In genomic region chr2:131092409-131093065, GRCh38 we compare ENCODE assay signal across 8 cellular contexts. TPM values are rescaled to one million over a fixed set of nuclear protein-coding genes. Genes with fewer than 3 reads are reported as not detected.
DNase-seq lines count a peak whose midpoint lies in the region; ATAC-seq and TF ChIP-seq lines count a peak whose summit lies in the region.

No MANE protein-coding gene starts in this region.

- H3K27ac Mint-ChIP-seq in T-cell, result peak overlapping the region; percentile 69 to 79

- CTCF ChIA-PET in HCT116 (lab: Charles Lee) (interaction anchor here (0.7 kb wide), 1 partner anchor 295 kb away, joined by 3 read pairs; no protein-coding TSS in a partner anchor), T-cell (lab: Charles Lee) (interaction anchor here (0.7 to 2.3 kb wide), 4 partner anchors 10 to 1190 kb away, joined by 3 to 16 read pairs (median 4); partner anchors contain the start of gene PLEKHB2 (in 1 of the 2))

- H4K20me1 ChIP-seq in HCT116 (ENCODE audit: insufficient read depth), result 0 out of 2 replicates have a peak, but pooled peaks cover 1% of the 10 kb centered on the region

- peak overlapping the region; percentile 100 for H4K8ac ChIP-seq in trophoblast cell (ENCODE audit: low read depth, low read length)

- H3K18ac ChIP-seq in trophoblast cell (ENCODE audit: low read length), result peak overlapping the region; percentile 100

- peaks cover 11% of the 10 kb centered on the region for H3K36me3 Mint-ChIP-seq in T-cell

- ATAC-seq in HCT116 (no peak), T-cell (replicated peaks in 1 of 4) (peak in 1 of 4 experiments; percentile 3), GM18868 (IDR thresholded peaks at IDR 0.05; ENCODE audit: unreplicated experiment) (no peak)

- H3K4me3 ChIP-seq in HCT116 (replicated peaks in 1 of 2; ENCODE audit: low read depth in 1 of 2, low read length in 2 of 2) (peak overlapping the region; percentile 75 to 84), trophoblast cell (ENCODE audit: low read depth, low read length) (peak overlapping the region; percentile 97)

- BruUV-seq in HCT116 (replicated peaks; lab: Mats Ljungman, UMichigan), result no TSS peak

- RAD21 ChIA-PET in HCT116 (lab: Charles Lee; ENCODE audit: low non-redundant PET in 1 of 2, low total read pairs in 2 of 2, uncharacterized antibody in 2 of 2, unreplicated experiment in 2 of 2), result no interaction called here

- H2BK5ac ChIP-seq in trophoblast cell (ENCODE audit: low read depth, low read length, poor library complexity), result peak overlapping the region; percentile 98

- peak overlapping the region; percentile 96 for H4K12ac ChIP-seq in trophoblast cell (ENCODE audit: low read depth, low read length)

- H2BK12ac ChIP-seq in trophoblast cell (ENCODE audit: low read length), result no peak overlapping the region

- H3K4ac ChIP-seq in trophoblast cell (ENCODE audit: low read depth, low read length), result peak overlapping the region; percentile 91

- H3K27ac ChIP-seq in HCT116 (ENCODE audit: low read depth, low read length) (peak overlapping the region; percentile 98), epithelial cell of prostate (peak overlapping the region; percentile 90), trophoblast cell (ENCODE audit: low read depth, low read length) (peak overlapping the region; percentile 100)

- DNase-seq in HCT116 (ENCODE audit: low read depth, low spot score) (no peak), T-cell (peak in 4 of 34 experiments; percentile 0 to 9 (median 8)), epithelial cell of prostate (ENCODE audit: low read depth, low spot score) (no peak), trophoblast cell (no peak), NCI-H510A (lab: John Stamatoyannopoulos, UW) (no peak), SKM-1 treated with dmso at 0.1 percent for 144 hours (lab: John Stamatoyannopoulos, UW; ENCODE audit: unreplicated experiment) (no peak), NCI-H1436 (lab: John Stamatoyannopoulos, UW) (no peak)

- H3K9ac ChIP-seq in HCT116 (ENCODE audit: low read length), result peak overlapping the region; percentile 78
- peak overlapping the region; percentile 98 for H3K9ac ChIP-seq in trophoblast cell (ENCODE audit: low read length)

- H3K79me1 ChIP-seq in trophoblast cell (ENCODE audit: low read length), result peaks cover 8% of the 10 kb centered on the region

- POLR2A ChIA-PET in HCT116 (lab: Charles Lee), result interaction anchor here (1.5 kb wide), 1 partner anchor 12 kb away, joined by 9 read pairs; the partner anchor contains the start of gene PLEKHB2
- POLR2A ChIA-PET in T-cell (lab: Charles Lee), result interaction anchor here (0.7 to 1.6 kb wide), 3 partner anchors 12 to 39 kb away, joined by 3 to 14 read pairs (median 4); partner anchors contain the start of gene PLEKHB2 (in 1 of the 2)

- H3K27me3 ChIP-seq in HCT116 (ENCODE audit: insufficient read depth, low read length) (no peaks in the 10 kb centered on the region), trophoblast cell (ENCODE audit: insufficient read depth, low read length) (no peaks in the 10 kb centered on the region)

- H2BK120ac ChIP-seq in trophoblast cell (ENCODE audit: insufficient read depth, low read length, poor library complexity), result peak overlapping the region; percentile 98

- H3K9me3 Mint-ChIP-seq in T-cell, result no peaks in the 10 kb centered on the region

- H3K23ac ChIP-seq in trophoblast cell (ENCODE audit: low read length), result no peak overlapping the region

- no peak for TF ChIP-seq POLR2A in HCT116 (IDR thresholded peaks at IDR 0.05; ENCODE audit: borderline replicate concordance, extremely low read depth, insufficient read depth, insufficient read length)

- H3K9me2 ChIP-seq in HCT116 (ENCODE audit: insufficient read depth), result no peaks in the 10 kb centered on the region

- H3K9me3 ChIP-seq in HCT116 (ENCODE audit: control insufficient read depth in 1 of 2, insufficient read depth in 1 of 2, low read depth in 1 of 2, low read length in 2 of 2) (no peaks in the 10 kb centered on the region), trophoblast cell (ENCODE audit: insufficient read depth, low read depth, low read length) (no peaks in the 10 kb centered on the region)

- peak overlapping the region; percentile 99 for H4K91ac ChIP-seq in trophoblast cell (ENCODE audit: low read depth, low read length)

- intact Hi-C loops in HCT116 (cut with micrococcal nuclease), result loop anchor here (5.0 kb wide), 1 partner anchor 750 kb away; the partner anchor contains the start of gene IMP4

- H2AFZ ChIP-seq in HCT116 (ENCODE audit: low read depth, low read length, poor library complexity, severe bottlenecking) (no peak overlapping the region), trophoblast cell (ENCODE audit: insufficient read depth, low read length, poor library complexity) (peak overlapping the region; percentile 21)

- H3K79me2 ChIP-seq in HCT116 (ENCODE audit: insufficient read depth, low read length), result peaks cover 54% of the 10 kb centered on the region
- H3K79me2 ChIP-seq in trophoblast cell (ENCODE audit: control insufficient read depth, insufficient read depth, low read length, poor library complexity), result peaks cover 14% of the 10 kb centered on the region

- H2AK5ac ChIP-seq in trophoblast cell (ENCODE audit: low read length), result no peak overlapping the region

- peak overlapping the region; percentile 79 to 92 (median 80) for H3K4me3 Mint-ChIP-seq in T-cell

- H3K4me1 ChIP-seq in HCT116 (ENCODE audit: control insufficient read depth in 1 of 2, insufficient read depth in 2 of 2, low read length in 2 of 2), result peaks cover 3 to 16% of the 10 kb centered on the region in 2 experiments; a peak in 3 of 4 replicates
- H3K4me1 ChIP-seq in trophoblast cell (ENCODE audit: control insufficient read depth in 1 of 2, insufficient read depth in 2 of 2, low read length in 2 of 2), result peaks cover 0 to 4% of the 10 kb centered on the region in 2 experiments

- H3K27me3 Mint-ChIP-seq in T-cell, result no peaks in the 10 kb centered on the region

- TF ChIP-seq CTCF in HCT116 (IDR thresholded peaks at IDR 0.05 in 2 of 3, conservative IDR thresholded peaks at IDR 0.05 in 1 of 3; ENCODE audit: borderline replicate concordance in 1 of 3, insufficient read depth in 1 of 3, low read depth in 2 of 3, low read length in 2 of 3), result no peak

- H3K4me1 Mint-ChIP-seq in T-cell, result peaks cover 27 to 47% (median 30%) of the 10 kb centered on the region in 3 donors

- WGBS in trophoblast cell (ENCODE audit: extremely low coverage, insufficient coverage, insufficient read length), result no CpG with 5 or more reads among the region's 36 CpGs

- H3K4me2 ChIP-seq in HCT116 (ENCODE audit: low read length) (peak overlapping the region; percentile 73), trophoblast cell (ENCODE audit: low read length) (peak overlapping the region; percentile 57)

- peak overlapping the region; percentile 100 for H3K14ac ChIP-seq in trophoblast cell (ENCODE audit: low read length)

- peaks cover 11 to 25% of the 10 kb centered on the region in 2 experiments for H3K36me3 ChIP-seq in HCT116 (ENCODE audit: control insufficient read depth in 1 of 2, insufficient read depth in 2 of 2, low read length in 2 of 2)
- peaks cover 13 to 17% of the 10 kb centered on the region in 2 experiments for H3K36me3 ChIP-seq in trophoblast cell (ENCODE audit: control insufficient read depth in 1 of 2, insufficient read depth in 2 of 2, low read length in 2 of 2)

- TF ChIP-seq RAD21 in HCT116 (IDR thresholded peaks at IDR 0.05; ENCODE audit: low read depth), result no peak

TF ChIP-seq in HCT116, 20 proteins besides CTCF, POLR2A, EP300 and RAD21:
- peak; percentile 69; the same call in 1 of the 2 replicates for TF ChIP-seq SIN3A (IDR thresholded peaks at IDR 0.05; ENCODE audit: low read depth)
- no peak for TF ChIP-seq SP1 (IDR thresholded peaks at IDR 0.05; ENCODE audit: low read depth)

RNA-seq across cellular contexts. Expression of gene FAM168B, which starts 0.7 kb away (rescaled TPM):
- total RNA-seq in HCT116 (2021; ENCODE audit: unreplicated experiment), result 94.5 TPM
- 58.2 and 68.1 TPM in 2 replicates for polyA plus RNA-seq in HCT116 (2012)
- total RNA-seq in T-cell, result 10 to 100 TPM; 61.7 to 84.0 (median 73.3) TPM
- polyA plus RNA-seq in trophoblast cell (2013), result 95.6 and 97.7 TPM in 2 replicates

RNA-seq across cellular contexts. Expression of gene PLEKHB2, which starts 12.6 kb away (rescaled TPM):
- total RNA-seq in HCT116 (2021; ENCODE audit: unreplicated experiment) (94.8 TPM), T-cell (10 to 100 TPM; 52.5 to 61.7 (median 53.2) TPM)
- polyA plus RNA-seq in HCT116 (2012), result 62.8 and 70.7 TPM in 2 replicates
- 54.6 and 56.5 TPM in 2 replicates for polyA plus RNA-seq in trophoblast cell (2013)
